ENCODE assay signal across 15 cellular contexts in the genomic region with DNA sequence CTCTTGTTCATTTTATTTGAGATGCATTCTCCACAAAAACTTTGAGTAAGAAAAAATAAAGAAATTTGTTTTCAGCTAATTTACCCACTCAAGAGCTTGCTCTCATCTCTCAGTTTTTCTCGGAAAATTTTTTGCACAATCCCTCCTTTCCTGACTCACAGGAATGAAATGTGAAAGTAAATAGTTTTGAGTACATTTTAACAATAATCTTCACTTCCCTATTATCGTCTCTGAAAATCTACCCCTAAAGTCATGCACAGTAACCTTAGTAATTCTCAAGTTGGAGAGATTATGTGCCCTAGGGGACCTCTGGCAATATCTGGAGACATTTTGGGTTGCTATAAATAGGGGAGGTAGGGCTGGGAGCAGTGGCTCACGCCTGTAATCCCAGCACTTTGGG. TPM values are rescaled to one million over a fixed set of nuclear protein-coding genes. Genes with fewer than 3 reads are reported as not detected.
DNase-seq lines count a peak whose midpoint lies in the region; ATAC-seq and TF ChIP-seq lines count a peak whose summit lies in the region.
"Had no signal": no experiment of that assay in that cellular context is flagged by ENCODE, and none has a peak within 500 bp of the region (broad histone marks: within the 10 kb centered on the region; RNA-seq: fewer than 3 reads in every experiment).

No MANE protein-coding gene starts in this region.

- no peaks in the 10 kb centered on the region for H3K27me3 Mint-ChIP-seq in stimulated activated naive B cell treated with anti-CD40 and anti-IgM and Interleukin-4, amounts not matched to agents 10 μg/mL and 1 μg/mL and 100 μg/mL, for 72 hours
- H3K27me3 Mint-ChIP-seq in naive thymus-derived CD4-positive, alpha-beta T cell: peaks cover 0 to 12% (median 0%) of the 10 kb centered on the region in 5 donors
- H3K27me3 Mint-ChIP-seq: IgD-negative memory B cell; stimulated activated naive CD8-positive, alpha-beta T cell treated with anti-CD3 and anti-CD28 coated beads, Interleukin-15, Interleukin-2, amounts not matched to agents 100 ng/mL and 50 ng/mL, for 24 hours had no signal

- peaks cover 0 to 5% (median 0%) of the 10 kb centered on the region in 3 experiments for H3K36me3 ChIP-seq in naive thymus-derived CD4-positive, alpha-beta T cell (ENCODE audit: control insufficient read depth in 2 of 3, insufficient read depth in 3 of 3, low read length in 3 of 3)

- H3K4me1 ChIP-seq in naive thymus-derived CD4-positive, alpha-beta T cell (ENCODE audit: control insufficient read depth in 2 of 2, insufficient read depth in 2 of 2, low read length in 2 of 2): peaks cover 0 to 3% of the 10 kb centered on the region in 2 donors

- H3K36me3 Mint-ChIP-seq in stimulated activated naive B cell treated with anti-CD40 and anti-IgM and Interleukin-4, amounts not matched to agents 10 μg/mL and 1 μg/mL and 100 μg/mL, for 72 hours: peaks cover 2 to 6% of the 10 kb centered on the region in 2 donors
- H3K36me3 Mint-ChIP-seq in naive thymus-derived CD4-positive, alpha-beta T cell: peaks cover 0 to 7% (median 0%) of the 10 kb centered on the region in 5 donors
- H3K36me3 Mint-ChIP-seq: IgD-negative memory B cell had no signal

- TF ChIP-seq CTCF in GM10248 (IDR thresholded peaks at IDR 0.05; ENCODE audit: control extremely low read depth, extremely low read depth, low read depth, missing control alignments) (no peak), VCaP (conservative IDR thresholded peaks at IDR 0.05) (no peak)

- CTCF ChIA-PET in GM10248 (lab: Yijun Ruan, JAX): no interaction called here
- CTCF ChIA-PET in naive thymus-derived CD4-positive, alpha-beta T cell (lab: Charles Lee): no interaction called here

- no peak overlapping the region for H3K4me3 ChIP-seq in naive thymus-derived CD4-positive, alpha-beta T cell (ENCODE audit: low read length)

- intact Hi-C loops in naive thymus-derived CD4-positive, alpha-beta T cell (cut with micrococcal nuclease): no loop called here

- POLR2A ChIA-PET in GM10248 (lab: Yijun Ruan, JAX): no interaction called here
- POLR2A ChIA-PET in naive thymus-derived CD4-positive, alpha-beta T cell (lab: Charles Lee): no interaction called here

- no peak overlapping the region for H3K4me3 Mint-ChIP-seq in stimulated activated naive B cell treated with anti-CD40 and anti-IgM and Interleukin-4, amounts not matched to agents 10 μg/mL and 1 μg/mL and 100 μg/mL, for 72 hours
- H3K4me3 Mint-ChIP-seq in naive thymus-derived CD4-positive, alpha-beta T cell: peak overlapping the region in 2 of 10 donors; percentile 15 to 16
- H3K4me3 Mint-ChIP-seq: stimulated activated naive CD8-positive, alpha-beta T cell treated with anti-CD3 and anti-CD28 coated beads, Interleukin-15, Interleukin-2, amounts not matched to agents 100 ng/mL and 50 ng/mL, for 24 hours had no signal

- peaks cover 16 to 26% of the 10 kb centered on the region in 2 donors for H3K4me1 Mint-ChIP-seq in stimulated activated naive B cell treated with anti-CD40 and anti-IgM and Interleukin-4, amounts not matched to agents 10 μg/mL and 1 μg/mL and 100 μg/mL, for 72 hours
- H3K4me1 Mint-ChIP-seq in naive thymus-derived CD4-positive, alpha-beta T cell: peaks cover 0 to 36% (median 19%) of the 10 kb centered on the region in 7 donors

- no peak for ATAC-seq in stimulated activated naive B cell treated with anti-CD40 and anti-IgM and Interleukin-4, amounts not matched to agents 10 μg/mL and 1 μg/mL and 100 μg/mL, for 72 hours (replicated peaks)
- no peak for ATAC-seq in naive thymus-derived CD4-positive, alpha-beta T cell
- ATAC-seq: activated T-cell treated with anti-CD3 and anti-CD28 coated beads, Interleukin-2, amount 50 U/mL, for 4 hours had no signal

- peak; percentile 1 for DNase-seq in GM10248 (ENCODE audit: extremely low spot score)
- DNase-seq in iris pigment epithelial cell (ENCODE audit: low read depth): peak; percentile 71
- DNase-seq in stimulated activated naive B cell treated with anti-CD40 and anti-IgM and Interleukin-4, amounts not matched to agents 10 μg/mL and 1 μg/mL and 100 μg/mL, for 72 hours: no peak
- no peak for DNase-seq in NCI-H1436 treated with DMSO at 0.1 percent for 48 hours (lab: John Stamatoyannopoulos, UW)
- DNase-seq in naive thymus-derived CD4-positive, alpha-beta T cell: no peak
- DNase-seq in NCI-H2196 (lab: John Stamatoyannopoulos, UW; ENCODE audit: unreplicated experiment): no peak
- no peak for DNase-seq in OCI-M2 (lab: John Stamatoyannopoulos, UW; ENCODE audit: unreplicated experiment)
- DNase-seq: activated T-cell treated with anti-CD3 and anti-CD28 coated beads, Interleukin-2, amount 50 U/mL, for 4 hours; DMS153; NCI-H2227 treated with DMSO at 0.1 percent for 48 hours; stimulated activated CD4-positive, alpha-beta T cell treated with anti-CD3 and anti-CD28 coated beads, Interleukin-15, amount 100 ng/mL, for 24 hours had no signal

- H3K27me3 ChIP-seq in naive thymus-derived CD4-positive, alpha-beta T cell (ENCODE audit: control insufficient read depth in 2 of 2, insufficient read depth in 2 of 2, low read length in 2 of 2): no peaks in the 10 kb centered on the region

- H3K9me3 Mint-ChIP-seq in stimulated activated naive B cell treated with anti-CD40 and anti-IgM and Interleukin-4, amounts not matched to agents 10 μg/mL and 1 μg/mL and 100 μg/mL, for 72 hours: no peaks in the 10 kb centered on the region
- H3K9me3 Mint-ChIP-seq in naive thymus-derived CD4-positive, alpha-beta T cell: peaks cover 0 to 3% (median 0%) of the 10 kb centered on the region in 11 donors
- H3K9me3 Mint-ChIP-seq: activated T-cell treated with anti-CD3 and anti-CD28 coated beads, Interleukin-2, amount 50 U/mL, for 4 hours; stimulated activated naive CD8-positive, alpha-beta T cell treated with anti-CD3 and anti-CD28 coated beads, Interleukin-15, Interleukin-2, amounts not matched to agents 100 ng/mL and 50 ng/mL, for 24 hours had no signal

- H3K27ac Mint-ChIP-seq in stimulated activated naive B cell treated with anti-CD40 and anti-IgM and Interleukin-4, amounts not matched to agents 10 μg/mL and 1 μg/mL and 100 μg/mL, for 72 hours: peak overlapping the region; percentile 60
- peak overlapping the region in 1 of 9 donors; percentile 48 for H3K27ac Mint-ChIP-seq in naive thymus-derived CD4-positive, alpha-beta T cell
- H3K27ac Mint-ChIP-seq: stimulated activated naive CD8-positive, alpha-beta T cell treated with anti-CD3 and anti-CD28 coated beads, Interleukin-15, Interleukin-2, amounts not matched to agents 100 ng/mL and 50 ng/mL, for 24 hours had no signal

- peak overlapping the region; percentile 99 for H3K27ac ChIP-seq in VCaP
- no peak overlapping the region for H3K27ac ChIP-seq in naive thymus-derived CD4-positive, alpha-beta T cell (ENCODE audit: low read depth, low read length)

- H3K9me3 ChIP-seq in naive thymus-derived CD4-positive, alpha-beta T cell (ENCODE audit: control insufficient read depth in 2 of 3, low read length in 3 of 3): no peaks in the 10 kb centered on the region

RNA-seq across cellular contexts. Expression of gene CYB5A, which starts 2.6 kb away (rescaled TPM):
- total RNA-seq in naive thymus-derived CD4-positive, alpha-beta T cell: 10 to 100 TPM; 13.9 to 36.9 (median 22.6) TPM
- 10 to 100 TPM; 46.6 to 57.3 TPM for polyA plus RNA-seq in naive thymus-derived CD4-positive, alpha-beta T cell

RNA-seq across cellular contexts. Expression of gene C18orf63, which starts 26.5 kb away (rescaled TPM):
- not detected for total RNA-seq in naive thymus-derived CD4-positive, alpha-beta T cell
- polyA plus RNA-seq in naive thymus-derived CD4-positive, alpha-beta T cell: not detected
- total RNA-seq: activated T-cell treated with anti-CD3 and anti-CD28 coated beads, Interleukin-2, amount 50 U/mL, for 4 hours; cerebellum had no signal
- polyA plus RNA-seq: IgD-negative memory B cell had no signal

Comparison
In these comparisons a context has a peak if more than half of its experiments do, and no peak if none do; other contexts are left out.
1. DNase-seq: peak in GM10248 (single experiment) and iris pigment epithelial cell (single experiment); none in stimulated activated naive B cell treated with anti-CD40 and anti-IgM and Interleukin-4, amounts not matched to agents 10 μg/mL and 1 μg/mL and 100 μg/mL, for 72 hours (single experiment), NCI-H1436 treated with DMSO at 0.1 percent for 48 hours (single experiment), naive thymus-derived CD4-positive, alpha-beta T cell (0 of 9), NCI-H2196 (single experiment) and OCI-M2 (single experiment).